In the genomic region with DNA sequence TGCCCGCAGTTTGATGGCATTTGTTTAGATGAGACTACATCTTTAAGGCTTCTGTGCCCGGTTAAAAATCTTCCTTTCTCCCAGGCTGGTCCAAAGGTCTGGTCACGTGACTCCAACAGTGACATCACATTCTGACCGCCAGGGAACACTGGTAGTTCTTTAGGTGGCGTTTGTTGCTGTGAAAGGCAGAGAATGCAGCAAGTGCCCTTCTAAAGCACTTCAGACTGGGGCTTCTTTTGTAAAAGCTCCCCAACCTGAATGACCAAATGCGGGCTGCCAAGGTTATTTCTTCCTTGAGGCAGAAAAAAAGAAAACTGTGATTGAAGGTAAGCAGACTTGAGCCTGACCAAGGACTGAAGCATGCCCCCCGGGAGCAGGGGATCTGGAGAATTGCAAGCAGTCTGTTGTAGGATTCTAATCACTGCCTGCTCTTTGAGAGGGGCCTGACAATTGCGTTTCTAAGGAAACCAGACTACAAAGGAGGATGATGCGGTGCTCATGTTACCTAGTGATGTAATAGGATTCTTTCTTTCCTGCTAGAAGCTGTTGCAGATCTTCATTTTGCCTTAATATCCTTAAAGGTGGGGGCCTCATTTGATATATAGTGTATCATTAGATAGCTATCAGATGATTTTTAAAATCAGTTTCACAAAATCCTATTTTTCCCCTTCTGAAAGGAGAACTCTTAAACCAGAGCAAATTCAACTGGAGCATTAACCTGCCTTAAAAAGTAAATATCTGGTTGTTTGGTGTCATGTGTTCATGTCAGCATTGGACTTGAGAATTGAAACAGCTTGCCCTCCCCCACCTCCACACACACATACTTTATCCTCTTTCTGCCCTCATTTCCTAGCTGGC, we compare ENCODE assay signal across 9 cellular contexts.
A peak's percentile ranks its signal among the peaks of the same experiment; 100 is the strongest.
DNase-seq lines count a peak whose midpoint lies in the region; ATAC-seq, FAIRE-seq and TF ChIP-seq lines count a peak whose summit lies in the region.
"Had no signal": no experiment of that assay in that cellular context is flagged by ENCODE, and none has a peak within 500 bp of the region (broad histone marks: within the 10 kb centered on the region; RNA-seq: fewer than 3 reads in every experiment).

No MANE protein-coding gene starts in this region.

- intact Hi-C loops in Right ventricle myocardium superior (cut with DNase I) (no loop called here), kidney (cut with DNase I) (no loop called here)

- H3K27ac ChIP-seq in cardiac muscle cell (peak overlapping the region; percentile 67), kidney (ENCODE audit: low read depth in 2 of 2, low read length in 2 of 2) (peak overlapping the region; percentile 71 to 72)

- TF ChIP-seq CTCF in cardiac muscle cell (IDR thresholded peaks at IDR 0.05; ENCODE audit: low read depth, low read length) = peak; percentile 2
- no peak for TF ChIP-seq CTCF in astrocyte of the spinal cord (IDR thresholded peaks at IDR 0.05; ENCODE audit: low read depth, low read length)
- TF ChIP-seq CTCF in kidney (IDR thresholded peaks at IDR 0.05; ENCODE audit: borderline replicate concordance, extremely low read depth, insufficient read depth) = no peak

- H3K27me3 ChIP-seq in cardiac muscle cell = no peaks in the 10 kb centered on the region

- H3K4me1 ChIP-seq in cardiac muscle cell (ENCODE audit: low read depth) (peaks cover 3% of the 10 kb centered on the region), kidney (ENCODE audit: control insufficient read depth in 1 of 2, insufficient read depth in 1 of 2, low read depth in 1 of 2, low read length in 2 of 2) (no peaks in the 10 kb centered on the region)

- H3K9me3 ChIP-seq in cardiac muscle cell (ENCODE audit: low read depth) = no peaks in the 10 kb centered on the region
- H3K9me3 ChIP-seq in kidney (ENCODE audit: control insufficient read depth in 1 of 2, low read length in 2 of 2) = no peaks in the 10 kb centered on the region

- peak overlapping the region in 1 of 2 donors; percentile 78 for H3K9ac ChIP-seq in kidney (ENCODE audit: low read length in 2 of 2)

- in situ Hi-C loops in astrocyte of the spinal cord (cut with HindIII; ENCODE audit: low sequenced_read_pairs) = no loop called here

- DNase-seq in cardiac muscle cell (ENCODE audit: low read depth in 1 of 2, low spot score in 1 of 2) = peak; percentile 51 to 72
- DNase-seq in Right ventricle myocardium superior = no peak
- DNase-seq in astrocyte of the spinal cord (ENCODE audit: low read depth, low spot score) = peak; percentile 39
- DNase-seq in kidney = no peak
- no peak for DNase-seq in activated CD8-positive, alpha-beta memory T cell treated with anti-CD3 and anti-CD28 coated beads, Interleukin-2, amount 50 U/mL, for 48 hours
- no peak for DNase-seq in SIG-M5 (lab: John Stamatoyannopoulos, UW)

- ATAC-seq in Right ventricle myocardium superior (ENCODE audit: poor library complexity) (no peak), GM18907 (IDR thresholded peaks at IDR 0.05; ENCODE audit: unreplicated experiment) (no peak), HG02884 (IDR thresholded peaks at IDR 0.05; ENCODE audit: unreplicated experiment) (no peak)

- H3K36me3 ChIP-seq in cardiac muscle cell (no peaks in the 10 kb centered on the region), kidney (ENCODE audit: control insufficient read depth in 1 of 2, insufficient read depth in 2 of 2, low read length in 2 of 2) (peaks cover 0 to 9% of the 10 kb centered on the region in 2 donors)

- H3K4me3 ChIP-seq in cardiac muscle cell (peak overlapping the region; percentile 15), astrocyte of the spinal cord (ENCODE audit: low read depth, low read length) (no peak overlapping the region), kidney (ENCODE audit: low read length in 2 of 2) (peak overlapping the region; percentile 71 to 73)

- no peak for FAIRE-seq in kidney (lab: Jason Lieb, UNC)
- FAIRE-seq: H54 had no signal

Comparison
In these comparisons a context has a peak if more than half of its experiments do, and no peak if none do; other contexts are left out.
1. DNase-seq: peak in cardiac muscle cell (2 of 2) and astrocyte of the spinal cord (single experiment); none in Right ventricle myocardium superior (single experiment), kidney (single experiment), activated CD8-positive, alpha-beta memory T cell treated with anti-CD3 and anti-CD28 coated beads, Interleukin-2, amount 50 U/mL, for 48 hours (single experiment) and SIG-M5 (single experiment).